8 cellular contexts compared by ENCODE assay signal in genomic region chr17:68290955-68291835, GRCh38. TPM values are rescaled to one million over a fixed set of nuclear protein-coding genes. Genes with fewer than 3 reads are reported as not detected.
DNase-seq lines count a peak whose midpoint lies in the region; ATAC-seq lines count a peak whose summit lies in the region.

ARSG (plus strand) TSS chr17:68291495; CDS start chr17:68307494, 15,999 bp downstream.
SLC16A6 (minus strand) TSS chr17:68291127; CDS start chr17:68278320, 12,807 bp downstream.

- no peaks in the 10 kb centered on the region for H3K27me3 Mint-ChIP-seq in activated CD4-positive, alpha-beta memory T cell treated with anti-CD3 and anti-CD28 coated beads for 36 hours
- H3K27me3 Mint-ChIP-seq in memory B cell, result no peaks in the 10 kb centered on the region

- no peaks in the 10 kb centered on the region for H3K9me3 Mint-ChIP-seq in activated CD4-positive, alpha-beta memory T cell treated with anti-CD3 and anti-CD28 coated beads for 36 hours
- H3K9me3 Mint-ChIP-seq in memory B cell, result no peaks in the 10 kb centered on the region

- POLR2A ChIA-PET in activated CD4-positive, alpha-beta memory T cell treated with anti-CD3 and anti-CD28 coated beads for 36 hours (lab: Charles Lee), result interaction anchor here (0.6 to 3.0 kb wide), 21 partner anchors 19 to 298 kb away, joined by 3 to 23 read pairs (median 4); partner anchors contain the start of genes AMZ2 and WIPI1

- H3K36me3 Mint-ChIP-seq in activated CD4-positive, alpha-beta memory T cell treated with anti-CD3 and anti-CD28 coated beads for 36 hours, result no peaks in the 10 kb centered on the region
- peaks cover 2% of the 10 kb centered on the region for H3K36me3 Mint-ChIP-seq in memory B cell

- peaks cover 54% of the 10 kb centered on the region for H3K4me1 Mint-ChIP-seq in activated CD4-positive, alpha-beta memory T cell treated with anti-CD3 and anti-CD28 coated beads for 36 hours (ENCODE audit: low read depth)
- H3K4me1 Mint-ChIP-seq in memory B cell, result peaks cover 23% of the 10 kb centered on the region

- peak; percentile 26 for ATAC-seq in GM18873 (IDR thresholded peaks at IDR 0.05; ENCODE audit: low FRiP score, unreplicated experiment)
- ATAC-seq in HG03108 (IDR thresholded peaks at IDR 0.05; ENCODE audit: unreplicated experiment), result peak; percentile 49
- ATAC-seq in memory B cell (ENCODE audit: low read depth), result peak; percentile 55

- intact Hi-C loops in activated CD4-positive, alpha-beta memory T cell treated with anti-CD3 and anti-CD28 coated beads for 36 hours (cut with micrococcal nuclease), result loop anchor here (1.0 to 5.0 kb wide), 6 partner anchors 28 to 172 kb away; partner anchors contain the start of genes AMZ2 and WIPI1

- CTCF ChIA-PET in activated CD4-positive, alpha-beta memory T cell treated with anti-CD3 and anti-CD28 coated beads for 36 hours (lab: Charles Lee), result interaction anchor here (0.6 to 3.0 kb wide), 8 partner anchors 32 to 300 kb away, joined by 3 to 15 read pairs (median 4); no protein-coding TSS in a partner anchor

- H3K4me3 Mint-ChIP-seq in activated CD4-positive, alpha-beta memory T cell treated with anti-CD3 and anti-CD28 coated beads for 36 hours, result peak within 1 kb of the TSS; percentile 91
- H3K4me3 Mint-ChIP-seq in memory B cell, result peak within 1 kb of the TSS; percentile 92

- in situ Hi-C loops in ACHN (cut with HindIII; ENCODE audit: low pct_ligation_motif_present, low pct_unique_long_range_greater_than_20kb, low sequenced_read_pairs), result no loop called here

- peak within 1 kb of the TSS; percentile 94 for H3K27ac Mint-ChIP-seq in activated CD4-positive, alpha-beta memory T cell treated with anti-CD3 and anti-CD28 coated beads for 36 hours
- peak within 1 kb of the TSS; percentile 98 for H3K27ac Mint-ChIP-seq in memory B cell

- DNase-seq in ACHN (peak; percentile 76), NCI-H446 treated with DMSO at 0.1 percent for 48 hours (lab: John Stamatoyannopoulos, UW) (peak; percentile 54), ecto neural progenitor cell (ENCODE audit: low spot score) (peak; percentile 91), memory B cell (ENCODE audit: low spot score in 2 of 2) (peak; percentile 82 to 89)
- DNase-seq in activated CD4-positive, alpha-beta memory T cell treated with anti-CD3 and anti-CD28 coated beads for 36 hours, result peak; percentile 88
- peak; percentile 69 for DNase-seq in stimulated activated CD8-positive, alpha-beta memory T cell treated with anti-CD3 and anti-CD28 coated beads, Interleukin-12 subunit alpha, Interleukin-12 subunit beta, amount 100 ng/mL, for 24 hours (ENCODE audit: extremely low read depth)

RNA-seq across cellular contexts. Expression of gene ARSG, which starts in this region (rescaled TPM):
- 10 to 100 TPM in 1 of 2 experiments, 1 to 10 TPM in 1; 9.8 to 10.8 TPM for total RNA-seq in activated CD4-positive, alpha-beta memory T cell treated with anti-CD3 and anti-CD28 coated beads for 36 hours

RNA-seq across cellular contexts. Expression of gene SLC16A6, which starts in this region (rescaled TPM):
- 1 to 10 TPM; 3.5 to 3.6 TPM for total RNA-seq in activated CD4-positive, alpha-beta memory T cell treated with anti-CD3 and anti-CD28 coated beads for 36 hours

Comparison
In these comparisons a context has a peak if more than half of its experiments do, and no peak if none do; other contexts are left out.
1. Peak in every context shown above with its lines: DNase-seq and ATAC-seq.